ENCODE assay signal across 9 cellular contexts in the genomic region with DNA sequence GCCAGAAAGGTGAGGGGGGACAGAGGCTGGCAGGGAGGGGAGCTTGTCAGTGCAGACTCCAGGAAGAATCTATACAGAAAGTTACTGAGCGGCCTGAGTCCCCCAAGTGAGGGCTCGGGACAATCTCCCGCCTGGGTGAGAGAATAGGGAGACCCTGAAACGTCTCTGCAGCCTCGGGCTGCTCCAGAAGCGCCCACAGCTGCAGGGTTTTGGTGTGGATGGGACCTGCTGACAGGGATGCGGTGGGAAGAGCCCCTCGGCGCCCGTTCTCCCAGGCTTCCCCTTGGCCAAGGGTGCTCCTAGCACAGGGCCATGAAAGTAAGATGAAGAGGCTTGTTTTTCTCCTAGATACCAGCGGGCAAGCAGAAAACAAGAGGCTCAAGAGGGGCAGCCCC.
A peak's percentile ranks its signal among the peaks of the same experiment; 100 is the strongest.
DNase-seq lines count a peak whose midpoint lies in the region; ATAC-seq, FAIRE-seq and TF ChIP-seq lines count a peak whose summit lies in the region.
"Had no signal": no experiment of that assay in that cellular context is flagged by ENCODE, and none has a peak within 500 bp of the region (broad histone marks: within the 10 kb centered on the region; RNA-seq: fewer than 3 reads in every experiment).

No MANE protein-coding gene starts in this region.

- no peak for TF ChIP-seq CTCF in fibroblast of pulmonary artery (IDR thresholded peaks at IDR 0.05; ENCODE audit: low read length, missing control alignments)

- DNase-seq in SK-N-MC (ENCODE audit: low read depth, low spot score): no peak
- DNase-seq in fibroblast of pulmonary artery (ENCODE audit: low read depth): no peak
- no peak for DNase-seq in skeletal muscle cell (ENCODE audit: low read depth)
- no peak for DNase-seq in HTR-8/SVneo (ENCODE audit: insufficient read length, low spot score)
- DNase-seq in SKM-1 treated with dmso at 0.1 percent for 144 hours (lab: John Stamatoyannopoulos, UW; ENCODE audit: unreplicated experiment): no peak
- no peak for DNase-seq in HPDE6-E6E7 (ENCODE audit: extremely low spot score)

- ATAC-seq in GM19467 (IDR thresholded peaks at IDR 0.05; ENCODE audit: unreplicated experiment): peak; percentile 3
- ATAC-seq in HG02571 (IDR thresholded peaks at IDR 0.05; ENCODE audit: unreplicated experiment): no peak

- peak overlapping the region; percentile 99 for H3K4me3 ChIP-seq in SK-N-MC
- peak overlapping the region; percentile 97 for H3K4me3 ChIP-seq in fibroblast of pulmonary artery (replicated peaks; ENCODE audit: low read depth, low read length)
- H3K4me3 ChIP-seq in skeletal muscle cell (ENCODE audit: low read depth, low read length): peak overlapping the region; percentile 99

- H3K27ac ChIP-seq in SK-N-MC: peak overlapping the region; percentile 83; the same call in 1 of the 2 replicates

- FAIRE-seq in HTR-8/SVneo (lab: Jason Lieb, UNC): no peak
- FAIRE-seq: TTC549 had no signal

- no peaks in the 10 kb centered on the region for H3K9me3 ChIP-seq in SK-N-MC (ENCODE audit: low read depth, low read length)

- H3K9ac ChIP-seq in SK-N-MC (ENCODE audit: insufficient read length): peak overlapping the region; percentile 98

- peaks cover 14% of the 10 kb centered on the region; the same call in 1 of the 2 replicates for H3K36me3 ChIP-seq in SK-N-MC (ENCODE audit: insufficient read depth, low read length)
